In the genomic region with DNA sequence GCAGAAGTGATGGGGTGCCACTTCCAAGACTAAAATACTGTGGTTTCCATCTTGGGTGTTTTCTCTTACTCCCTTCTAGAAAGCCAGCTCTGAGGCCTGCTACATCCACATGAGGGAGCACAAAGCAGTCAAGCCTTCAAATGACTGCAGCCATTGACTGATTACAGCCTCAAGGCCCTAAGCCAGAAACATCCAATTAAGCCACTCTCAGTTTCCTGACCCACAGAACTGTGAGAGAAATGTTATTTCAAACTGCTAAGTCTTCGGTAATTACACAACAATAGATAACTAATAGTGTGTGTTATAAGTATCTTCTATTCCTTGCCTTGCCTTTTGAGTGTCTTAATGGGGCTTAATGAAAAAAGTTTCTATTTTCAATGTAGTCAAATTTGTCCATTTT, we compare ENCODE assay signal across 1 cellular context.
TF ChIP-seq lines count a peak whose summit lies in the region.

No MANE protein-coding gene starts in this region.

TF ChIP-seq in GM12878, 131 proteins besides CTCF, POLR2A, EP300 and RAD21 (continues in another document):
- TF ChIP-seq KLF5 (IDR thresholded peaks at IDR 0.05; ENCODE audit: partially characterized antibody) (no peak), NR2C1 (IDR thresholded peaks at IDR 0.05) (no peak), MTA2 (IDR thresholded peaks at IDR 0.05; ENCODE audit: low read depth) (peak; percentile 88), RBBP5 (conservative IDR thresholded peaks at IDR 0.05) (no peak), CHD2 (IDR thresholded peaks at IDR 0.05; ENCODE audit: borderline replicate concordance, low read depth, low read length) (no peak), JUND (IDR thresholded peaks at IDR 0.05; ENCODE audit: low read depth, low read length) (no peak), CHD1 (IDR thresholded peaks at IDR 0.05; ENCODE audit: low read depth, low read length) (no peak), CREM (IDR thresholded peaks at IDR 0.05; ENCODE audit: low read depth) (no peak), MEF2A (IDR thresholded peaks at IDR 0.05; ENCODE audit: insufficient read depth, low read depth, low read length) (no peak), NR2C2 (IDR thresholded peaks at IDR 0.05; ENCODE audit: borderline replicate concordance, control insufficient read depth, insufficient read length, low read depth) (no peak), NFIC (IDR thresholded peaks at IDR 0.05; ENCODE audit: low read depth, low read length) (no peak), ZNF24 (IDR thresholded peaks at IDR 0.05) (0 out of 2 replicates have a peak, but pooled peaks have one; percentile 32), RELA (IDR thresholded peaks at IDR 0.05; ENCODE audit: borderline replicate concordance, partially characterized antibody) (no peak), NFYA (IDR thresholded peaks at IDR 0.05; ENCODE audit: borderline replicate concordance, low read depth, low read length) (no peak), HDAC2 (IDR thresholded peaks at IDR 0.05) (no peak), ATF7 (IDR thresholded peaks at IDR 0.05; ENCODE audit: low read depth) (0 out of 2 replicates have a peak, but pooled peaks have one; percentile 38), YY1 (IDR thresholded peaks at IDR 0.05; ENCODE audit: low read depth, low read length) (0 out of 2 replicates have a peak, but pooled peaks have one; percentile 15), ZNF274 (IDR thresholded peaks at IDR 0.05; ENCODE audit: insufficient read depth, insufficient read length) (no peak), NRF1 (conservative IDR thresholded peaks at IDR 0.05; ENCODE audit: low read depth, low read length) (no peak), SRF (IDR thresholded peaks at IDR 0.05; ENCODE audit: low read depth in 2 of 2, low read length in 2 of 2) (no peak), POU2F2 (IDR thresholded peaks at IDR 0.05; ENCODE audit: borderline replicate concordance, low read depth, low read length) (no peak)
- TF ChIP-seq, protein P1, sequence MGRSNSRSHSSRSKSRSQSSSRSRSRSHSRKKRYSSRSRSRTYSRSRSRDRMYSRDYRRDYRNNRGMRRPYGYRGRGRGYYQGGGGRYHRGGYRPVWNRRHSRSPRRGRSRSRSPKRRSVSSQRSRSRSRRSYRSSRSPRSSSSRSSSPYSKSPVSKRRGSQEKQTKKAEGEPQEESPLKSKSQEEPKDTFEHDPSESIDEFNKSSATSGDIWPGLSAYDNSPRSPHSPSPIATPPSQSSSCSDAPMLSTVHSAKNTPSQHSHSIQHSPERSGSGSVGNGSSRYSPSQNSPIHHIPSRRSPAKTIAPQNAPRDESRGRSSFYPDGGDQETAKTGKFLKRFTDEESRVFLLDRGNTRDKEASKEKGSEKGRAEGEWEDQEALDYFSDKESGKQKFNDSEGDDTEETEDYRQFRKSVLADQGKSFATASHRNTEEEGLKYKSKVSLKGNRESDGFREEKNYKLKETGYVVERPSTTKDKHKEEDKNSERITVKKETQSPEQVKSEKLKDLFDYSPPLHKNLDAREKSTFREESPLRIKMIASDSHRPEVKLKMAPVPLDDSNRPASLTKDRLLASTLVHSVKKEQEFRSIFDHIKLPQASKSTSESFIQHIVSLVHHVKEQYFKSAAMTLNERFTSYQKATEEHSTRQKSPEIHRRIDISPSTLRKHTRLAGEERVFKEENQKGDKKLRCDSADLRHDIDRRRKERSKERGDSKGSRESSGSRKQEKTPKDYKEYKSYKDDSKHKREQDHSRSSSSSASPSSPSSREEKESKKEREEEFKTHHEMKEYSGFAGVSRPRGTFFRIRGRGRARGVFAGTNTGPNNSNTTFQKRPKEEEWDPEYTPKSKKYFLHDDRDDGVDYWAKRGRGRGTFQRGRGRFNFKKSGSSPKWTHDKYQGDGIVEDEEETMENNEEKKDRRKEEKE (IDR thresholded peaks at IDR 0.05) = no peak
- TF ChIP-seq, protein P2, sequence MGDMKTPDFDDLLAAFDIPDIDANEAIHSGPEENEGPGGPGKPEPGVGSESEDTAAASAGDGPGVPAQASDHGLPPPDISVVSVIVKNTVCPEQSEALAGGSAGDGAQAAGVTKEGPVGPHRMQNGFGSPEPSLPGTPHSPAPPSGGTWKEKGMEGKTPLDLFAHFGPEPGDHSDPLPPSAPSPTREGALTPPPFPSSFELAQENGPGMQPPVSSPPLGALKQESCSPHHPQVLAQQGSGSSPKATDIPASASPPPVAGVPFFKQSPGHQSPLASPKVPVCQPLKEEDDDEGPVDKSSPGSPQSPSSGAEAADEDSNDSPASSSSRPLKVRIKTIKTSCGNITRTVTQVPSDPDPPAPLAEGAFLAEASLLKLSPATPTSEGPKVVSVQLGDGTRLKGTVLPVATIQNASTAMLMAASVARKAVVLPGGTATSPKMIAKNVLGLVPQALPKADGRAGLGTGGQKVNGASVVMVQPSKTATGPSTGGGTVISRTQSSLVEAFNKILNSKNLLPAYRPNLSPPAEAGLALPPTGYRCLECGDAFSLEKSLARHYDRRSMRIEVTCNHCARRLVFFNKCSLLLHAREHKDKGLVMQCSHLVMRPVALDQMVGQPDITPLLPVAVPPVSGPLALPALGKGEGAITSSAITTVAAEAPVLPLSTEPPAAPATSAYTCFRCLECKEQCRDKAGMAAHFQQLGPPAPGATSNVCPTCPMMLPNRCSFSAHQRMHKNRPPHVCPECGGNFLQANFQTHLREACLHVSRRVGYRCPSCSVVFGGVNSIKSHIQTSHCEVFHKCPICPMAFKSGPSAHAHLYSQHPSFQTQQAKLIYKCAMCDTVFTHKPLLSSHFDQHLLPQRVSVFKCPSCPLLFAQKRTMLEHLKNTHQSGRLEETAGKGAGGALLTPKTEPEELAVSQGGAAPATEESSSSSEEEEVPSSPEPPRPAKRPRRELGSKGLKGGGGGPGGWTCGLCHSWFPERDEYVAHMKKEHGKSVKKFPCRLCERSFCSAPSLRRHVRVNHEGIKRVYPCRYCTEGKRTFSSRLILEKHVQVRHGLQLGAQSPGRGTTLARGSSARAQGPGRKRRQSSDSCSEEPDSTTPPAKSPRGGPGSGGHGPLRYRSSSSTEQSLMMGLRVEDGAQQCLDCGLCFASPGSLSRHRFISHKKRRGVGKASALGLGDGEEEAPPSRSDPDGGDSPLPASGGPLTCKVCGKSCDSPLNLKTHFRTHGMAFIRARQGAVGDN (IDR thresholded peaks at IDR 0.05) = peak; percentile 57; the same call in 1 of the 2 replicates
- TF ChIP-seq, protein P3, sequence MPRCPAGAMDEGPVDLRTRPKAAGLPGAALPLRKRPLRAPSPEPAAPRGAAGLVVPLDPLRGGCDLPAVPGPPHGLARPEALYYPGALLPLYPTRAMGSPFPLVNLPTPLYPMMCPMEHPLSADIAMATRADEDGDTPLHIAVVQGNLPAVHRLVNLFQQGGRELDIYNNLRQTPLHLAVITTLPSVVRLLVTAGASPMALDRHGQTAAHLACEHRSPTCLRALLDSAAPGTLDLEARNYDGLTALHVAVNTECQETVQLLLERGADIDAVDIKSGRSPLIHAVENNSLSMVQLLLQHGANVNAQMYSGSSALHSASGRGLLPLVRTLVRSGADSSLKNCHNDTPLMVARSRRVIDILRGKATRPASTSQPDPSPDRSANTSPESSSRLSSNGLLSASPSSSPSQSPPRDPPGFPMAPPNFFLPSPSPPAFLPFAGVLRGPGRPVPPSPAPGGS (IDR thresholded peaks at IDR 0.05; ENCODE audit: borderline replicate concordance, insufficient read depth, low read depth, low read length, poor library complexity, severe bottlenecking) = no peak
- TF ChIP-seq, protein P4, sequence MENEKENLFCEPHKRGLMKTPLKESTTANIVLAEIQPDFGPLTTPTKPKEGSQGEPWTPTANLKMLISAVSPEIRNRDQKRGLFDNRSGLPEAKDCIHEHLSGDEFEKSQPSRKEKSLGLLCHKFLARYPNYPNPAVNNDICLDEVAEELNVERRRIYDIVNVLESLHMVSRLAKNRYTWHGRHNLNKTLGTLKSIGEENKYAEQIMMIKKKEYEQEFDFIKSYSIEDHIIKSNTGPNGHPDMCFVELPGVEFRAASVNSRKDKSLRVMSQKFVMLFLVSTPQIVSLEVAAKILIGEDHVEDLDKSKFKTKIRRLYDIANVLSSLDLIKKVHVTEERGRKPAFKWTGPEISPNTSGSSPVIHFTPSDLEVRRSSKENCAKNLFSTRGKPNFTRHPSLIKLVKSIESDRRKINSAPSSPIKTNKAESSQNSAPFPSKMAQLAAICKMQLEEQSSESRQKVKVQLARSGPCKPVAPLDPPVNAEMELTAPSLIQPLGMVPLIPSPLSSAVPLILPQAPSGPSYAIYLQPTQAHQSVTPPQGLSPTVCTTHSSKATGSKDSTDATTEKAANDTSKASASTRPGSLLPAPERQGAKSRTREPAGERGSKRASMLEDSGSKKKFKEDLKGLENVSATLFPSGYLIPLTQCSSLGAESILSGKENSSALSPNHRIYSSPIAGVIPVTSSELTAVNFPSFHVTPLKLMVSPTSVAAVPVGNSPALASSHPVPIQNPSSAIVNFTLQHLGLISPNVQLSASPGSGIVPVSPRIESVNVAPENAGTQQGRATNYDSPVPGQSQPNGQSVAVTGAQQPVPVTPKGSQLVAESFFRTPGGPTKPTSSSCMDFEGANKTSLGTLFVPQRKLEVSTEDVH (IDR thresholded peaks at IDR 0.05; ENCODE audit: low read depth, partially characterized antibody) = no peak
- TF ChIP-seq, protein P5, sequence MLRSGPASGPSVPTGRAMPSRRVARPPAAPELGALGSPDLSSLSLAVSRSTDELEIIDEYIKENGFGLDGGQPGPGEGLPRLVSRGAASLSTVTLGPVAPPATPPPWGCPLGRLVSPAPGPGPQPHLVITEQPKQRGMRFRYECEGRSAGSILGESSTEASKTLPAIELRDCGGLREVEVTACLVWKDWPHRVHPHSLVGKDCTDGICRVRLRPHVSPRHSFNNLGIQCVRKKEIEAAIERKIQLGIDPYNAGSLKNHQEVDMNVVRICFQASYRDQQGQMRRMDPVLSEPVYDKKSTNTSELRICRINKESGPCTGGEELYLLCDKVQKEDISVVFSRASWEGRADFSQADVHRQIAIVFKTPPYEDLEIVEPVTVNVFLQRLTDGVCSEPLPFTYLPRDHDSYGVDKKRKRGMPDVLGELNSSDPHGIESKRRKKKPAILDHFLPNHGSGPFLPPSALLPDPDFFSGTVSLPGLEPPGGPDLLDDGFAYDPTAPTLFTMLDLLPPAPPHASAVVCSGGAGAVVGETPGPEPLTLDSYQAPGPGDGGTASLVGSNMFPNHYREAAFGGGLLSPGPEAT (IDR thresholded peaks at IDR 0.05; ENCODE audit: low read depth) = 0 out of 2 replicates have a peak, but pooled peaks have one; percentile 17
- TF ChIP-seq, protein P6, sequence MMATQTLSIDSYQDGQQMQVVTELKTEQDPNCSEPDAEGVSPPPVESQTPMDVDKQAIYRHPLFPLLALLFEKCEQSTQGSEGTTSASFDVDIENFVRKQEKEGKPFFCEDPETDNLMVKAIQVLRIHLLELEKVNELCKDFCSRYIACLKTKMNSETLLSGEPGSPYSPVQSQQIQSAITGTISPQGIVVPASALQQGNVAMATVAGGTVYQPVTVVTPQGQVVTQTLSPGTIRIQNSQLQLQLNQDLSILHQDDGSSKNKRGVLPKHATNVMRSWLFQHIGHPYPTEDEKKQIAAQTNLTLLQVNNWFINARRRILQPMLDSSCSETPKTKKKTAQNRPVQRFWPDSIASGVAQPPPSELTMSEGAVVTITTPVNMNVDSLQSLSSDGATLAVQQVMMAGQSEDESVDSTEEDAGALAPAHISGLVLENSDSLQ (IDR thresholded peaks at IDR 0.05) = 0 out of 2 replicates have a peak, but pooled peaks have one; percentile 19
- TF ChIP-seq, protein P7, sequence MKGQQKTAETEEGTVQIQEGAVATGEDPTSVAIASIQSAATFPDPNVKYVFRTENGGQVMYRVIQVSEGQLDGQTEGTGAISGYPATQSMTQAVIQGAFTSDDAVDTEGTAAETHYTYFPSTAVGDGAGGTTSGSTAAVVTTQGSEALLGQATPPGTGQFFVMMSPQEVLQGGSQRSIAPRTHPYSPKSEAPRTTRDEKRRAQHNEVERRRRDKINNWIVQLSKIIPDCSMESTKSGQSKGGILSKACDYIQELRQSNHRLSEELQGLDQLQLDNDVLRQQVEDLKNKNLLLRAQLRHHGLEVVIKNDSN (IDR thresholded peaks at IDR 0.05; ENCODE audit: borderline replicate concordance, extremely low read length, insufficient read depth, low read depth, low read length) = no peak
- TF ChIP-seq, protein P8, sequence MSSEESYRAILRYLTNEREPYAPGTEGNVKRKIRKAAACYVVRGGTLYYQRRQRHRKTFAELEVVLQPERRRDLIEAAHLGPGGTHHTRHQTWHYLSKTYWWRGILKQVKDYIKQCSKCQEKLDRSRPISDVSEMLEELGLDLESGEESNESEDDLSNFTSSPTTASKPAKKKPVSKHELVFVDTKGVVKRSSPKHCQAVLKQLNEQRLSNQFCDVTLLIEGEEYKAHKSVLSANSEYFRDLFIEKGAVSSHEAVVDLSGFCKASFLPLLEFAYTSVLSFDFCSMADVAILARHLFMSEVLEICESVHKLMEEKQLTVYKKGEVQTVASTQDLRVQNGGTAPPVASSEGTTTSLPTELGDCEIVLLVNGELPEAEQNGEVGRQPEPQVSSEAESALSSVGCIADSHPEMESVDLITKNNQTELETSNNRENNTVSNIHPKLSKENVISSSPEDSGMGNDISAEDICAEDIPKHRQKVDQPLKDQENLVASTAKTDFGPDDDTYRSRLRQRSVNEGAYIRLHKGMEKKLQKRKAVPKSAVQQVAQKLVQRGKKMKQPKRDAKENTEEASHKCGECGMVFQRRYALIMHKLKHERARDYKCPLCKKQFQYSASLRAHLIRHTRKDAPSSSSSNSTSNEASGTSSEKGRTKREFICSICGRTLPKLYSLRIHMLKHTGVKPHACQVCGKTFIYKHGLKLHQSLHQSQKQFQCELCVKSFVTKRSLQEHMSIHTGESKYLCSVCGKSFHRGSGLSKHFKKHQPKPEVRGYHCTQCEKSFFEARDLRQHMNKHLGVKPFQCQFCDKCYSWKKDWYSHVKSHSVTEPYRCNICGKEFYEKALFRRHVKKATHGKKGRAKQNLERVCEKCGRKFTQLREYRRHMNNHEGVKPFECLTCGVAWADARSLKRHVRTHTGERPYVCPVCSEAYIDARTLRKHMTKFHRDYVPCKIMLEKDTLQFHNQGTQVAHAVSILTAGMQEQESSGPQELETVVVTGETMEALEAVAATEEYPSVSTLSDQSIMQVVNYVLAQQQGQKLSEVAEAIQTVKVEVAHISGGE (CRISPR knock-in tag; IDR thresholded peaks at IDR 0.05) = no peak
- TF ChIP-seq, protein P9, sequence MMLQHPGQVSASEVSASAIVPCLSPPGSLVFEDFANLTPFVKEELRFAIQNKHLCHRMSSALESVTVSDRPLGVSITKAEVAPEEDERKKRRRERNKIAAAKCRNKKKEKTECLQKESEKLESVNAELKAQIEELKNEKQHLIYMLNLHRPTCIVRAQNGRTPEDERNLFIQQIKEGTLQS (IDR thresholded peaks at IDR 0.05; ENCODE audit: borderline replicate concordance, extremely low read depth, low read depth, low read length) = no peak
